In genomic region chr15:50828610-50829206, GRCh38 we compare ENCODE assay signal across 1 cellular context.
TF ChIP-seq lines count a peak whose summit lies in the region.

No MANE protein-coding gene starts in this region.

TF ChIP-seq in WTC11, 78 proteins besides CTCF, POLR2A, EP300 and RAD21 (continued from another document):
- no peak for TF ChIP-seq FOXP4 (CRISPR knock-in tag; IDR thresholded peaks at IDR 0.05)
- no peak for TF ChIP-seq FOXK1 (CRISPR knock-in tag; IDR thresholded peaks at IDR 0.05)
- TF ChIP-seq PRRX2 (CRISPR knock-in tag; IDR thresholded peaks at IDR 0.05), result no peak
- TF ChIP-seq ZNF396 (CRISPR knock-in tag; IDR thresholded peaks at IDR 0.05; ENCODE audit: borderline replicate concordance), result no peak
